ENCODE assay signal across 17 cellular contexts in genomic region chr2:144830543-144830942, GRCh38.
"Had no signal": no experiment of that assay in that cellular context is flagged by ENCODE, and none has a peak within 500 bp of the region (broad histone marks: within the 10 kb centered on the region; RNA-seq: fewer than 3 reads in every experiment).

No MANE protein-coding gene starts in this region.

- H3K27me3 ChIP-seq: gastroesophageal sphincter, left lung, tibial nerve, uterus had no signal

- DNase-seq: activated CD4-positive, alpha-beta memory T cell treated with anti-CD3 and anti-CD28 coated beads for 36 hours; activated CD4-positive, alpha-beta T cell treated with anti-CD3 and anti-CD28 coated beads for 36 hours; activated CD8-positive, alpha-beta memory T cell treated with anti-CD3 and anti-CD28 coated beads, Interleukin-2, amount 10 ng/mL, durations not matched to agents 7 days and 5 days; activated naive CD4-positive, alpha-beta T cell treated with anti-CD3 and anti-CD28 coated beads for 36 hours; activated naive CD8-positive, alpha-beta T cell treated with anti-CD3 and anti-CD28 coated beads, Interleukin-2, amount 50 U/mL, for 24 hours; activated T-cell treated with anti-CD3 and anti-CD28 coated beads, Interleukin-2, amount 50 U/mL, for 1 hour; central memory CD4-positive, alpha-beta T cell; dermis blood vessel endothelial cell; left lung; naive thymus-derived CD8-positive, alpha-beta T cell; stimulated activated CD4-positive, alpha-beta T cell treated with anti-CD3 and anti-CD28 coated beads, Interleukin-4, amount 100 ng/mL, for 24 hours; stimulated activated naive CD4-positive, alpha-beta T cell; uterus had no signal

- H3K9ac ChIP-seq: parathyroid adenoma had no signal

- H3K9me3 ChIP-seq: gastroesophageal sphincter, left lung, tibial nerve, uterus had no signal

- H3K79me2 ChIP-seq: parathyroid adenoma had no signal

- H3K36me3 ChIP-seq: gastroesophageal sphincter, left lung, tibial nerve, uterus had no signal

- H2AFZ ChIP-seq: parathyroid adenoma had no signal

- H3K4me3 ChIP-seq: gastroesophageal sphincter, left lung, tibial nerve, uterus had no signal

- H3K4me1 ChIP-seq: parathyroid adenoma, uterus had no signal

- H3K27ac ChIP-seq: epithelial cell of prostate, gastroesophageal sphincter, left lung, parathyroid adenoma, tibial nerve, uterus had no signal
